ENCODE assay signal across 19 cellular contexts in genomic region chr11:83662494-83662893, GRCh38.
"Had no signal": no experiment of that assay in that cellular context is flagged by ENCODE, and none has a peak within 500 bp of the region (broad histone marks: within the 10 kb centered on the region; RNA-seq: fewer than 3 reads in every experiment).

No MANE protein-coding gene starts in this region.

- FAIRE-seq: bronchial epithelial cell, frontal cortex had no signal

- ATAC-seq: naive thymus-derived CD4-positive, alpha-beta T cell; stimulated activated naive CD8-positive, alpha-beta T cell treated with anti-CD3 and anti-CD28 coated beads, Interleukin-15, amount 100 ng/mL, for 72 hours; T-helper 17 cell had no signal

- DNase-seq: activated CD4-positive, alpha-beta T cell treated with anti-CD3 and anti-CD28 coated beads, Interleukin-2, amount 50 U/mL, for 4 hours; activated gamma-delta T cell; effector CD4-positive, alpha-beta T cell; heart left ventricle; immature natural killer cell; kidney glomerular epithelial cell; mesenchymal stem cell; naive thymus-derived CD4-positive, alpha-beta T cell; stimulated activated CD4-positive, alpha-beta T cell treated with anti-CD3 and anti-CD28 coated beads, Interleukin-12 subunit alpha, Interleukin-12 subunit beta, amount 100 ng/mL, for 4 hours; stimulated activated CD4-positive, alpha-beta T cell treated with anti-CD3 and anti-CD28 coated beads, Interleukin-2, amount 100 ng/mL, for 24 hours; stimulated activated naive CD8-positive, alpha-beta T cell treated with anti-CD3 and anti-CD28 coated beads, Interleukin-15, amount 100 ng/mL, for 72 hours; T-helper 17 cell; transverse colon; WERI-Rb-1 had no signal

- H3K4me3 ChIP-seq: heart left ventricle, suprapubic skin, transverse colon, vagina had no signal

- H3K36me3 ChIP-seq: heart left ventricle, suprapubic skin, transverse colon, vagina, WERI-Rb-1 had no signal

- H2AFZ ChIP-seq: parathyroid adenoma had no signal

- H3K9me3 ChIP-seq: heart left ventricle, suprapubic skin, transverse colon, vagina had no signal

- H3K27ac ChIP-seq: heart left ventricle, parathyroid adenoma, suprapubic skin, transverse colon, vagina, WERI-Rb-1 had no signal

- H3K27me3 ChIP-seq: heart left ventricle, suprapubic skin, transverse colon, vagina had no signal

- H3K4me1 ChIP-seq: heart left ventricle, parathyroid adenoma, suprapubic skin, transverse colon, vagina had no signal

- H3K9ac ChIP-seq: parathyroid adenoma had no signal
